Comparison of ENCODE assay signal across 9 cellular contexts in genomic region chr20:58408603-58409246, GRCh38. TPM values are rescaled to one million over a fixed set of nuclear protein-coding genes. Genes with fewer than 3 reads are reported as not detected.
A peak's percentile ranks its signal among the peaks of the same experiment; 100 is the strongest.
DNase-seq lines count a peak whose midpoint lies in the region; ATAC-seq and TF ChIP-seq lines count a peak whose summit lies in the region.
"Had no signal": no experiment of that assay in that cellular context is flagged by ENCODE, and none has a peak within 500 bp of the region (broad histone marks: within the 10 kb centered on the region; RNA-seq: fewer than 3 reads in every experiment).

No MANE protein-coding gene starts in this region.

- no peaks in the 10 kb centered on the region for H3F3A ChIP-seq in PC-3 (ENCODE audit: low read length, unreplicated experiment)

- H3K27me3 Mint-ChIP-seq in activated T-cell treated with anti-CD3 and anti-CD28 coated beads, Interleukin-2, amount 50 U/mL, for 4 hours (ENCODE audit: low read depth) = no peaks in the 10 kb centered on the region

- no peak overlapping the region for H3K4me3 ChIP-seq in PC-3 (ENCODE audit: low read length)
- H3K4me3 ChIP-seq in thymus (ENCODE audit: low read length) = no peak overlapping the region

- no peak for ATAC-seq in activated T-cell treated with anti-CD3 and anti-CD28 coated beads, Interleukin-2, amount 50 U/mL, for 4 hours
- ATAC-seq in PC-3 = peak; percentile 87

- peaks cover 1% of the 10 kb centered on the region for H3K36me3 Mint-ChIP-seq in activated T-cell treated with anti-CD3 and anti-CD28 coated beads, Interleukin-2, amount 50 U/mL, for 4 hours (ENCODE audit: insufficient read depth)

- H3K9me3 Mint-ChIP-seq in activated T-cell treated with anti-CD3 and anti-CD28 coated beads, Interleukin-2, amount 50 U/mL, for 4 hours = no peaks in the 10 kb centered on the region

- no peak for TF ChIP-seq CTCF in PC-3 (conservative IDR thresholded peaks at IDR 0.05; ENCODE audit: low read depth, low read length)

- BruUV-seq in PC-3 (replicated peaks; lab: Mats Ljungman, UMichigan) = no TSS peak

- peaks cover 34% of the 10 kb centered on the region for H3K4me1 Mint-ChIP-seq in activated T-cell treated with anti-CD3 and anti-CD28 coated beads, Interleukin-2, amount 50 U/mL, for 4 hours (ENCODE audit: low read depth)

- H4K20me1 ChIP-seq in PC-3 (ENCODE audit: low read length) = peaks cover 53% of the 10 kb centered on the region

- H3K9me3 ChIP-seq in PC-3 (ENCODE audit: low read length) (no peaks in the 10 kb centered on the region), thymus (ENCODE audit: control insufficient read depth) (no peaks in the 10 kb centered on the region)

- H3K79me2 ChIP-seq in PC-3 (ENCODE audit: low read length) = peaks cover 92% of the 10 kb centered on the region

- CTCF ChIA-PET in PC-3 (lab: Charles Lee) = no interaction called here

- H3K27me3 ChIP-seq in PC-3 (ENCODE audit: low read length) = no peaks in the 10 kb centered on the region
- H3K27me3 ChIP-seq in thymus (ENCODE audit: control insufficient read depth, insufficient read depth) = no peaks in the 10 kb centered on the region

- H3K27ac ChIP-seq in PC-3 (ENCODE audit: low read length) (no peak overlapping the region), thymus (ENCODE audit: low read depth) (peak overlapping the region; percentile 84)

- DNase-seq in activated T-cell treated with anti-CD3 and anti-CD28 coated beads, Interleukin-2, amount 50 U/mL, for 4 hours = no peak
- no peak for DNase-seq in activated T-cell treated with anti-CD3 and anti-CD28 coated beads, Interleukin-2, amount 50 U/mL, for 48 hours
- peak; percentile 52 for DNase-seq in PC-3
- DNase-seq in epidermal melanocyte (ENCODE audit: insufficient read length, low spot score) = peak; percentile 73
- DNase-seq in SIG-M5 treated with dmso at 0.1 percent for 504 hours (lab: John Stamatoyannopoulos, UW; ENCODE audit: unreplicated experiment) = no peak
- no peak for DNase-seq in ureter (ENCODE audit: low spot score)
- no peak for DNase-seq in AML-193 (lab: John Stamatoyannopoulos, UW)

- no peaks in the 10 kb centered on the region for H3K9me2 ChIP-seq in PC-3 (replicated peaks; ENCODE audit: low read length)

- peak overlapping the region; percentile 35; the same call in 1 of the 2 replicates for H3K4me2 ChIP-seq in PC-3 (ENCODE audit: low read length)

- WGBS in thymus = 61% methylated on average over 3 of the region's 3 CpGs

- no peak overlapping the region for H2AFZ ChIP-seq in PC-3 (ENCODE audit: low read length)

- H3K9ac ChIP-seq in PC-3 (ENCODE audit: low read length) = no peak overlapping the region

- intact Hi-C loops in PC-3 (cut with micrococcal nuclease) = loop anchor here (5.0 kb wide), 1 partner anchor 239 kb away; no protein-coding TSS in a partner anchor

- H3K4me1 ChIP-seq in PC-3 (ENCODE audit: insufficient read depth, low read length) (peaks cover 35% of the 10 kb centered on the region), thymus (ENCODE audit: control insufficient read depth, insufficient read depth, low read length) (peaks cover 8% of the 10 kb centered on the region)

- POLR2A ChIA-PET in PC-3 (lab: Charles Lee; ENCODE audit: unreplicated experiment) = interaction anchor here (0.6 to 0.7 kb wide), 2 partner anchors 105 to 453 kb away, joined by 3 read pairs; no protein-coding TSS in a partner anchor

- H3K4me3 Mint-ChIP-seq in activated T-cell treated with anti-CD3 and anti-CD28 coated beads, Interleukin-2, amount 50 U/mL, for 4 hours = peak overlapping the region; percentile 62
- H3K4me3 Mint-ChIP-seq: nephron had no signal

- H3K36me3 ChIP-seq in PC-3 (ENCODE audit: low read depth, low read length) (no peaks in the 10 kb centered on the region), thymus (ENCODE audit: control insufficient read depth, insufficient read depth) (no peaks in the 10 kb centered on the region)

RNA-seq across cellular contexts. Expression of gene VAPB, which starts 19.7 kb away (rescaled TPM):
- total RNA-seq in activated T-cell treated with anti-CD3 and anti-CD28 coated beads, Interleukin-2, amount 50 U/mL, for 4 hours = 10 to 100 TPM; 34.8 to 39.1 (median 35.9) TPM
- total RNA-seq in PC-3 (2014; rRNA removed) (16.5 and 23.0 TPM in 2 replicates), ureter (66.1 TPM)
- 29.0 TPM for polyA plus RNA-seq in thymus

Comparison
In these comparisons a context has a peak if more than half of its experiments do, and no peak if none do; other contexts are left out.
1. DNase-seq: peak in PC-3 (single experiment) and epidermal melanocyte (single experiment); none in activated T-cell treated with anti-CD3 and anti-CD28 coated beads, Interleukin-2, amount 50 U/mL, for 4 hours (single experiment), activated T-cell treated with anti-CD3 and anti-CD28 coated beads, Interleukin-2, amount 50 U/mL, for 48 hours (0 of 2), SIG-M5 treated with dmso at 0.1 percent for 504 hours (single experiment), ureter (single experiment) and AML-193 (0 of 2).